ENCODE assay signal across 10 cellular contexts in the genomic region with DNA sequence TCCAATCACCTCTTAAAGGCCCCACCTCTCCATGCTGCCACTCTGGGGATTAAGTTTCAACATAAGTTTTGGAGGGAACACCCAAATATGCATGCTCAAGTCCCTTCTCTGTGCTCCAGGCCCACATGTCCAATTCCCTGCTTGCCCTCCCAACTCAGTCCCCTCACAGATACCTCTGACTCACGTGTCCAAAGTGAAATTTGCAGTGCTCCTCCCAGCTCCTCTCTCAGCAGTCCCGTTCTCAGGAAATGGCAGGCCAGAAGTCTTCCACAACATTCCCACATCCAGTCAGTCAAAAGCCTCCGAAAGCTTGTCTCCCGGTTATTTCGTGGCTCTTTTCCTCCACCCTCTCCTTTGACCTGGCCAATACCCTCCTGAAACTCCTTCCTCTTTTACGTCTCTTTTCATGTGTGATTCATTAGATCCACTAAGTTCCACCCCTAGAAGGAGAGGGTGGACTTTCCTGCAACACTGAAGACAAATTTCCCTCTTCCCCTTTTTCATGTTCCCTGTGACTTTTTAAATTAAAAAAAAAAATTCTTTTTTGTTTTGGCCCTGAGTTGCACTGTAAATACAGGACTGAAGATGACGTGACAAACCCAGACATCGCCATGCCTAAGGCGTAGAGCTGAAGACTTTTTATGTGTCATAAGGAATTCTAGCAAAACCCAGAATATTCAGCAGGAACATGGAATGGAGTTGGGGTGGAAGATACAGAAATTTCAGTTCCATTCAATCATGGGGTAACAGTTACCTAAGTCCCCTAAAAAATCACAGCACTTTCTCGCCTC. TPM values are rescaled to one million over a fixed set of nuclear protein-coding genes. Genes with fewer than 3 reads are reported as not detected.
DNase-seq lines count a peak whose midpoint lies in the region; ATAC-seq and TF ChIP-seq lines count a peak whose summit lies in the region.
"Had no signal": no experiment of that assay in that cellular context is flagged by ENCODE, and none has a peak within 500 bp of the region (broad histone marks: within the 10 kb centered on the region; RNA-seq: fewer than 3 reads in every experiment).

No MANE protein-coding gene starts in this region.

- no peaks in the 10 kb centered on the region for H3K36me3 ChIP-seq in CD4-positive, CD25-positive, alpha-beta regulatory T cell (ENCODE audit: control insufficient read depth, insufficient read depth, low read length)
- H3K36me3 ChIP-seq in duodenal mucosa (ENCODE audit: control insufficient read depth in 1 of 2, insufficient read depth in 2 of 2, low read length in 2 of 2) = no peaks in the 10 kb centered on the region

- H3K9me3 Mint-ChIP-seq in CD4-positive, CD25-positive, alpha-beta regulatory T cell = no peaks in the 10 kb centered on the region
- H3K9me3 Mint-ChIP-seq in progenitor cell of endocrine pancreas (ENCODE audit: low read depth) = no peaks in the 10 kb centered on the region
- H3K9me3 Mint-ChIP-seq: memory B cell had no signal

- H3K4me1 Mint-ChIP-seq in CD4-positive, CD25-positive, alpha-beta regulatory T cell = peaks cover 13 to 62% (median 39%) of the 10 kb centered on the region in 4 donors
- peaks cover 36% of the 10 kb centered on the region for H3K4me1 Mint-ChIP-seq in progenitor cell of endocrine pancreas (ENCODE audit: low read depth)

- no peaks in the 10 kb centered on the region for H3K9me3 ChIP-seq in CD4-positive, CD25-positive, alpha-beta regulatory T cell (ENCODE audit: control insufficient read depth in 2 of 2, low read length in 2 of 2)
- no peaks in the 10 kb centered on the region for H3K9me3 ChIP-seq in duodenal mucosa (ENCODE audit: control insufficient read depth in 1 of 2, low read length in 2 of 2)

- H3K4me1 ChIP-seq in CD4-positive, CD25-positive, alpha-beta regulatory T cell (ENCODE audit: control insufficient read depth, insufficient read depth, low read length, poor library complexity, severe bottlenecking) = peaks cover 22% of the 10 kb centered on the region
- peaks cover 27 to 32% of the 10 kb centered on the region in 2 donors for H3K4me1 ChIP-seq in duodenal mucosa (ENCODE audit: control insufficient read depth in 1 of 2, insufficient read depth in 2 of 2, low read length in 2 of 2)

- peak overlapping the region in 2 of 4 donors; percentile 26 to 39 for H3K4me3 Mint-ChIP-seq in CD4-positive, CD25-positive, alpha-beta regulatory T cell
- H3K4me3 Mint-ChIP-seq in progenitor cell of endocrine pancreas (ENCODE audit: low read depth) = no peak overlapping the region
- H3K4me3 Mint-ChIP-seq: memory B cell had no signal

- H3K27me3 Mint-ChIP-seq in CD4-positive, CD25-positive, alpha-beta regulatory T cell = no peaks in the 10 kb centered on the region
- no peaks in the 10 kb centered on the region for H3K27me3 Mint-ChIP-seq in progenitor cell of endocrine pancreas

- H3K27ac Mint-ChIP-seq in CD4-positive, CD25-positive, alpha-beta regulatory T cell = peak overlapping the region in 2 of 3 donors; percentile 82 to 89
- peak overlapping the region; percentile 21 for H3K27ac Mint-ChIP-seq in progenitor cell of endocrine pancreas
- H3K27ac Mint-ChIP-seq: memory B cell had no signal

- no peak overlapping the region for H3K4me3 ChIP-seq in CD4-positive, CD25-positive, alpha-beta regulatory T cell (ENCODE audit: low read depth, low read length)
- peak overlapping the region; percentile 33 to 42 for H3K4me3 ChIP-seq in duodenal mucosa (ENCODE audit: low read depth in 1 of 2, low read length in 2 of 2)

- no peak overlapping the region for H3K27ac ChIP-seq in CD4-positive, CD25-positive, alpha-beta regulatory T cell (ENCODE audit: insufficient read depth, low read length, poor library complexity, severe bottlenecking)
- peak overlapping the region; percentile 51 for H3K27ac ChIP-seq in duodenal mucosa (ENCODE audit: low read depth, low read length)

- no peak for ATAC-seq in CD4-positive, CD25-positive, alpha-beta regulatory T cell (ENCODE audit: low read depth in 2 of 2)
- no peak for ATAC-seq in GM21367 (IDR thresholded peaks at IDR 0.05; ENCODE audit: unreplicated experiment)
- no peak for ATAC-seq in HG03097 (IDR thresholded peaks at IDR 0.05; ENCODE audit: low FRiP score, unreplicated experiment)

- no peak overlapping the region for H3K9ac ChIP-seq in duodenal mucosa (ENCODE audit: low read depth in 1 of 2, low read length in 2 of 2)

- TF ChIP-seq CTCF in progenitor cell of endocrine pancreas (IDR thresholded peaks at IDR 0.05; ENCODE audit: unreplicated experiment) = no peak

- H3K36me3 Mint-ChIP-seq in CD4-positive, CD25-positive, alpha-beta regulatory T cell = no peaks in the 10 kb centered on the region
- H3K36me3 Mint-ChIP-seq in progenitor cell of endocrine pancreas (ENCODE audit: insufficient read depth) = no peaks in the 10 kb centered on the region
- H3K36me3 Mint-ChIP-seq: memory B cell had no signal

- no peak for DNase-seq in CD4-positive, CD25-positive, alpha-beta regulatory T cell
- DNase-seq in NOMO-1 (lab: John Stamatoyannopoulos, UW; ENCODE audit: unreplicated experiment in 2 of 2) (peak; percentile 40 to 66), progenitor cell of endocrine pancreas (ENCODE audit: low spot score, unreplicated experiment) (no peak), putamen (ENCODE audit: low spot score) (no peak), NCI-H748 (lab: John Stamatoyannopoulos, UW; ENCODE audit: unreplicated experiment) (no peak)
- DNase-seq: NCI-H446 treated with DMSO at 0.1 percent for 48 hours had no signal

- peaks cover 5% of the 10 kb centered on the region for H3K27me3 ChIP-seq in CD4-positive, CD25-positive, alpha-beta regulatory T cell (ENCODE audit: control insufficient read depth, insufficient read depth, low read length)
- no peaks in the 10 kb centered on the region for H3K27me3 ChIP-seq in duodenal mucosa (ENCODE audit: control insufficient read depth in 1 of 2, insufficient read depth in 2 of 2, low read length in 2 of 2)

RNA-seq across cellular contexts. Expression of gene MGAT1, which starts 12.8 kb away (rescaled TPM):
- total RNA-seq in CD4-positive, CD25-positive, alpha-beta regulatory T cell = 106 TPM
- polyA plus RNA-seq in CD4-positive, CD25-positive, alpha-beta regulatory T cell = 100 to 1,000 TPM; 171 to 210 (median 194) TPM
- total RNA-seq in progenitor cell of endocrine pancreas = 63.8 and 66.9 TPM in 2 replicates

RNA-seq across cellular contexts. Expression of gene ZFP62, which starts 45.6 kb away (rescaled TPM):
- total RNA-seq in CD4-positive, CD25-positive, alpha-beta regulatory T cell = 21.5 TPM
- 10 to 100 TPM; 21.4 to 31.2 (median 24.8) TPM for polyA plus RNA-seq in CD4-positive, CD25-positive, alpha-beta regulatory T cell
- total RNA-seq in progenitor cell of endocrine pancreas = 62.0 and 63.1 TPM in 2 replicates

Comparison
In these comparisons a context has a peak if more than half of its experiments do, and no peak if none do; other contexts are left out.
1. DNase-seq: peak in NOMO-1 (2 of 2); none in CD4-positive, CD25-positive, alpha-beta regulatory T cell (0 of 3), progenitor cell of endocrine pancreas (single experiment), putamen (single experiment) and NCI-H748 (single experiment).